Comparison of ENCODE assay signal across 11 cellular contexts in genomic region chr5:77168187-77168883, GRCh38. TPM values are rescaled to one million over a fixed set of nuclear protein-coding genes. Genes with fewer than 3 reads are reported as not detected.
A peak's percentile ranks its signal among the peaks of the same experiment; 100 is the strongest.
DNase-seq lines count a peak whose midpoint lies in the region; ATAC-seq, FAIRE-seq and TF ChIP-seq lines count a peak whose summit lies in the region.
"Had no signal": no experiment of that assay in that cellular context is flagged by ENCODE, and none has a peak within 500 bp of the region (broad histone marks: within the 10 kb centered on the region; RNA-seq: fewer than 3 reads in every experiment).

No MANE protein-coding gene starts in this region.

- no peaks in the 10 kb centered on the region for H3K27me3 ChIP-seq in lung (ENCODE audit: control insufficient read depth, insufficient read depth)
- H3K27me3 ChIP-seq: BLaER1 had no signal

- peaks cover 4 to 8% of the 10 kb centered on the region in 2 donors for H3K4me1 ChIP-seq in lung (ENCODE audit: control insufficient read depth in 2 of 2, insufficient read depth in 2 of 2, low read length in 2 of 2)
- H3K4me1 ChIP-seq: BLaER1 had no signal

- WGBS in lung, 2 donors: 31 to 69% methylated on average over 9 of the region's 9 CpGs

- no peak for ATAC-seq in lung (ENCODE audit: insufficient read depth, low FRiP score)
- ATAC-seq in HG03159 (IDR thresholded peaks at IDR 0.05; ENCODE audit: unreplicated experiment): no peak

- no peaks in the 10 kb centered on the region for H3K9me3 ChIP-seq in lung (ENCODE audit: control insufficient read depth in 2 of 2, insufficient read depth in 1 of 2, low read length in 1 of 2)
- H3K9me3 ChIP-seq: BLaER1 had no signal

- H3K27ac ChIP-seq in lung (ENCODE audit: low read depth in 1 of 2, low read length in 1 of 2): peak overlapping the region; percentile 2 to 47
- H3K27ac ChIP-seq: BLaER1 had no signal

- TF ChIP-seq CTCF in lung (IDR thresholded peaks at IDR 0.05; ENCODE audit: control extremely low read depth, extremely low read depth): no peak

- H3K36me3 ChIP-seq in lung (ENCODE audit: control insufficient read depth in 2 of 2, insufficient read depth in 2 of 2, low read length in 2 of 2): no peaks in the 10 kb centered on the region
- H3K36me3 ChIP-seq: BLaER1 had no signal

- FAIRE-seq in urothelium cell line (lab: Jason Lieb, UNC): peak; percentile 30

- no peak overlapping the region for H3K4me3 ChIP-seq in lung
- H3K4me3 ChIP-seq: BLaER1 had no signal

- DNase-seq in NCI-H345 (lab: John Stamatoyannopoulos, UW): peak; percentile 43
- DNase-seq in NCI-H345 treated with DMSO at 0.1 percent for 48 hours (lab: John Stamatoyannopoulos, UW; ENCODE audit: unreplicated experiment): no peak
- peak; percentile 43 to 55 for DNase-seq in cerebellar nuclear complex (lab: John Stamatoyannopoulos, UW)
- DNase-seq in lung (ENCODE audit: low spot score): no peak
- peak; percentile 57 for DNase-seq in urothelium cell line (ENCODE audit: low spot score)
- DNase-seq in retina: no peak
- no peak for DNase-seq in mesenteric fat pad (ENCODE audit: low spot score)
- DNase-seq: naive B cell, NCI-H1436 had no signal

RNA-seq across cellular contexts. Expression of gene PDE8B, which starts 42.1 kb away (rescaled TPM):
- total RNA-seq in lung (10 to 100 TPM in 1 of 2 donors, 1 to 10 TPM in 1; 2.3 to 10.6 TPM), mesenteric fat pad (37.5 TPM)
- polyA plus RNA-seq in lung: 1 to 10 TPM; 1.6 to 1.8 TPM

Comparison
In these comparisons a context has a peak if more than half of its experiments do, and no peak if none do; other contexts are left out.
1. DNase-seq: peak in NCI-H345 (single experiment), cerebellar nuclear complex (2 of 2) and urothelium cell line (single experiment); none in NCI-H345 treated with DMSO at 0.1 percent for 48 hours (single experiment), lung (single experiment), retina (single experiment) and mesenteric fat pad (single experiment).